ENCODE assay signal across 16 cellular contexts in the genomic region with DNA sequence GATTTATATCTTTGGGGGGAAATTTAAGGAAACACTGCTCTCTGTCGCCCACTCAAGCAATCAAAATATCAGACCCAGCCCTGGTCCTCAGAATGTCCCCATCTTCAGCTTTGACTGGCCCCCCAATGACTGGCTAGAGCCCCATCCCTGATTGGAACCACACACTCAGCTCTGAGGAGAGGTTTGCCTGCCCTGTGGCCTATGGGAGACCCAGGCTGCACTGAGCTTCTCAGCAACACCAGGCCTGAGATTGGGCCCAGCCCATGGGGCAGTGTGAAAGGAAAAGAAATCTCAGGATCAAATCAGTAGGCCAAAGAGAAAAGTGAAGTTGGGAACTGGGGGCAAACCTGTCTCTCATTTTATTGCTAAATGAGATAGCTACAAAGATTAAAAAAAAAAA.
DNase-seq lines count a peak whose midpoint lies in the region; ATAC-seq and TF ChIP-seq lines count a peak whose summit lies in the region.
"Had no signal": no experiment of that assay in that cellular context is flagged by ENCODE, and none has a peak within 500 bp of the region (broad histone marks: within the 10 kb centered on the region; RNA-seq: fewer than 3 reads in every experiment).

No MANE protein-coding gene starts in this region.

- H3K36me3 Mint-ChIP-seq in natural killer cell treated with Interleukin-12 subunit alpha and Interleukin-12 subunit beta and Interleukin-15 and Interleukin-18, amount 100 ng/mL, for 72 hours, result no peaks in the 10 kb centered on the region
- H3K36me3 Mint-ChIP-seq in natural killer cell (no peaks in the 10 kb centered on the region), osteocyte (ENCODE audit: unreplicated experiment) (no peaks in the 10 kb centered on the region)
- H3K36me3 Mint-ChIP-seq: IgD-negative memory B cell had no signal

- TF ChIP-seq CTCF in natural killer cell (IDR thresholded peaks at IDR 0.05) (no peak), osteocyte (IDR thresholded peaks at IDR 0.05) (no peak)

- H3K27me3 Mint-ChIP-seq in natural killer cell treated with Interleukin-12 subunit alpha and Interleukin-12 subunit beta and Interleukin-15 and Interleukin-18, amount 100 ng/mL, for 72 hours, result peaks cover 19 to 34% of the 10 kb centered on the region in 2 donors
- H3K27me3 Mint-ChIP-seq in natural killer cell (ENCODE audit: low read depth in 2 of 2) (peaks cover 4 to 20% of the 10 kb centered on the region in 2 donors), osteocyte (ENCODE audit: unreplicated experiment) (peaks cover 64% of the 10 kb centered on the region)

- DNase-seq in natural killer cell treated with Interleukin-12 subunit alpha and Interleukin-12 subunit beta and Interleukin-15 and Interleukin-18, amount 100 ng/mL, for 72 hours (ENCODE audit: low spot score), result peak; percentile 16
- DNase-seq in natural killer cell (no peak), left lobe of liver (ENCODE audit: low spot score) (peak; percentile 34), osteocyte (ENCODE audit: extremely low spot score, unreplicated experiment) (peak; percentile 59), EL (no peak)
- DNase-seq: GM23248, HCEC 1CT, NCI-H1417 treated with DMSO at 0.1 percent for 48 hours, NCI-H187, NCI-H446 treated with DMSO at 0.1 percent for 48 hours, NCI-H526 treated with DMSO at 0.1 percent for 48 hours had no signal

- no peak for ATAC-seq in natural killer cell treated with Interleukin-12 subunit alpha and Interleukin-12 subunit beta and Interleukin-15 and Interleukin-18, amount 100 ng/mL, for 72 hours
- ATAC-seq in natural killer cell, result no peak
- ATAC-seq in left lobe of liver, result no peak
- no peak for ATAC-seq in GM18858 (IDR thresholded peaks at IDR 0.05; ENCODE audit: unreplicated experiment)
- no peak for ATAC-seq in GM21360 (IDR thresholded peaks at IDR 0.05; ENCODE audit: unreplicated experiment)
- ATAC-seq: Right ventricle myocardium inferior had no signal

- H3K4me3 Mint-ChIP-seq in natural killer cell treated with Interleukin-12 subunit alpha and Interleukin-12 subunit beta and Interleukin-15 and Interleukin-18, amount 100 ng/mL, for 72 hours, result no peak overlapping the region
- H3K4me3 Mint-ChIP-seq in natural killer cell (no peak overlapping the region), osteocyte (ENCODE audit: unreplicated experiment) (no peak overlapping the region)
- H3K4me3 Mint-ChIP-seq: B cell, IgD-negative memory B cell had no signal

- H3K9me3 Mint-ChIP-seq in natural killer cell treated with Interleukin-12 subunit alpha and Interleukin-12 subunit beta and Interleukin-15 and Interleukin-18, amount 100 ng/mL, for 72 hours, result no peaks in the 10 kb centered on the region
- H3K9me3 Mint-ChIP-seq in natural killer cell (no peaks in the 10 kb centered on the region), osteocyte (ENCODE audit: unreplicated experiment) (no peaks in the 10 kb centered on the region)

- intact Hi-C loops in natural killer cell (cut with micrococcal nuclease), result loop anchor here (2.0 kb wide), 1 partner anchor 321 kb away; no protein-coding TSS in a partner anchor

- H3K4me1 Mint-ChIP-seq in natural killer cell treated with Interleukin-12 subunit alpha and Interleukin-12 subunit beta and Interleukin-15 and Interleukin-18, amount 100 ng/mL, for 72 hours (ENCODE audit: low read depth in 2 of 2), result no peaks in the 10 kb centered on the region
- H3K4me1 Mint-ChIP-seq in natural killer cell (no peaks in the 10 kb centered on the region), osteocyte (ENCODE audit: unreplicated experiment) (no peaks in the 10 kb centered on the region)
- H3K4me1 Mint-ChIP-seq: B cell, IgD-negative memory B cell had no signal

- no peak overlapping the region for H3K27ac Mint-ChIP-seq in natural killer cell treated with Interleukin-12 subunit alpha and Interleukin-12 subunit beta and Interleukin-15 and Interleukin-18, amount 100 ng/mL, for 72 hours
- no peak overlapping the region for H3K27ac Mint-ChIP-seq in natural killer cell
- H3K27ac Mint-ChIP-seq in osteocyte (ENCODE audit: unreplicated experiment), result no peak overlapping the region
- H3K27ac Mint-ChIP-seq: B cell, IgD-negative memory B cell had no signal

Comparison
In these comparisons a context has a peak if more than half of its experiments do, and no peak if none do; other contexts are left out.
1. DNase-seq: peak in natural killer cell treated with Interleukin-12 subunit alpha and Interleukin-12 subunit beta and Interleukin-15 and Interleukin-18, amount 100 ng/mL, for 72 hours (single experiment), left lobe of liver (single experiment) and osteocyte (single experiment); none in natural killer cell (single experiment) and EL (single experiment).